8 cellular contexts compared by ENCODE assay signal in genomic region chrX:129925305-129926092, GRCh38. TPM values are rescaled to one million over a fixed set of nuclear protein-coding genes. Genes with fewer than 3 reads are reported as not detected.
A peak's percentile ranks its signal among the peaks of the same experiment; 100 is the strongest.
DNase-seq lines count a peak whose midpoint lies in the region; ATAC-seq, FAIRE-seq and TF ChIP-seq lines count a peak whose summit lies in the region.

No MANE protein-coding gene starts in this region.

- no peaks in the 10 kb centered on the region for H3K79me2 ChIP-seq in GM12878 (ENCODE audit: control insufficient read depth, insufficient read depth, low read length)

- in situ Hi-C loops in GM12878 (cut with MboI) = loop anchor here (5.0 kb wide), 1 partner anchor 142 kb away; no protein-coding TSS in a partner anchor

- H3K27me3 ChIP-seq in GM12878 (replicated peaks in 1 of 2; ENCODE audit: control insufficient read depth in 2 of 2, insufficient read depth in 2 of 2, low read length in 1 of 2) = no peaks in the 10 kb centered on the region

- no peaks in the 10 kb centered on the region for H3K4me1 ChIP-seq in GM12878 (ENCODE audit: control insufficient read depth, insufficient read depth, low read length)

- no peak for TF ChIP-seq EP300 in GM12878 (IDR thresholded peaks at IDR 0.05; ENCODE audit: borderline replicate concordance in 1 of 2, control insufficient read depth in 1 of 2, low read depth in 2 of 2, low read length in 2 of 2)

- no peak overlapping the region for H3K27ac ChIP-seq in GM12878 (ENCODE audit: control insufficient read depth, insufficient read depth)

- DNase-seq in AG08396 (ENCODE audit: low spot score) = peak; percentile 63
- no peak for DNase-seq in GM18507 (ENCODE audit: extremely low spot score, insufficient read length, low read depth)
- DNase-seq in NCI-H1048 (lab: John Stamatoyannopoulos, UW) = peak; percentile 0
- no peak for DNase-seq in GM12878 (ENCODE audit: low read depth, low spot score)
- peak; percentile 75 for DNase-seq in iPS-NIHi7 (ENCODE audit: extremely low spot score)
- peak; percentile 39 to 76 (median 43) for DNase-seq in stimulated activated CD4-positive, alpha-beta T cell treated with anti-CD3 and anti-CD28 coated beads, Interleukin-12 subunit alpha, Interleukin-12 subunit beta, amount 100 ng/mL, for 48 hours (ENCODE audit: low read depth in 2 of 3, low spot score in 1 of 3)

- H2AFZ ChIP-seq in GM12878 (ENCODE audit: control insufficient read depth, low read depth, low read length) = no peak overlapping the region

- intact Hi-C loops in GM12878 (cut with micrococcal nuclease; ENCODE audit: unreplicated experiment) = loop anchor here (1.0 to 5.0 kb wide), 4 partner anchors 103 to 267 kb away; no protein-coding TSS in a partner anchor

- TF ChIP-seq RAD21 in GM12878 (IDR thresholded peaks at IDR 0.05; ENCODE audit: insufficient read depth, low read depth, low read length) = peak; percentile 70

- peak; percentile 93 for ATAC-seq in GM12878
- ATAC-seq in HG03196 (IDR thresholded peaks at IDR 0.05; ENCODE audit: unreplicated experiment) = no peak

- POLR2A ChIA-PET in GM12878 (lab: Charles Lee) = interaction anchor here (1.0 kb wide), 2 partner anchors 36 to 98 kb away, joined by 3 read pairs; no protein-coding TSS in a partner anchor

- H3K4me2 ChIP-seq in GM12878 (ENCODE audit: control insufficient read depth, insufficient read depth) = no peak overlapping the region

- H3K4me3 ChIP-seq in GM12878 = no peak overlapping the region

- FAIRE-seq in GM18507 (lab: Jason Lieb, UNC) = peak; percentile 80
- peak; percentile 80 for FAIRE-seq in TTC549 (lab: Jason Lieb, UNC)
- peak; percentile 44 for FAIRE-seq in GM12878 (lab: Jason Lieb, UNC)

- CTCF ChIA-PET in GM12878 (lab: Yijun Ruan, JAX) = interaction anchor here (0.7 to 7.2 kb wide), 45 partner anchors 9 to 990 kb away, joined by 3 to 163 read pairs (median 5); partner anchors contain the start of gene UTP14A

- no peak overlapping the region for H3K9ac ChIP-seq in GM12878 (ENCODE audit: control insufficient read depth, insufficient read depth, low read length)

- H4K20me1 ChIP-seq in GM12878 (ENCODE audit: control insufficient read depth, insufficient read depth) = no peaks in the 10 kb centered on the region

- H3K9me3 ChIP-seq in GM12878 (replicated peaks; ENCODE audit: control insufficient read depth, insufficient read depth, low read length) = no peaks in the 10 kb centered on the region

- WGBS in GM12878 (ENCODE audit: insufficient coverage, insufficient replicate concordance, low lambda C conversion rate, missing lambda C conversion rate) = 27% methylated on average over 15 of the region's 15 CpGs

- no TSS peak for BruUV-seq in GM12878 (replicated peaks; lab: Mats Ljungman, UMichigan)

- RAD21 ChIA-PET in GM12878 (lab: Charles Lee; ENCODE audit: unreplicated experiment) = interaction anchor here (0.8 to 3.1 kb wide), 11 partner anchors 99 to 324 kb away, joined by 3 to 42 read pairs (median 4); no protein-coding TSS in a partner anchor

- peaks cover 0 to 4% of the 10 kb centered on the region in 2 experiments; a peak in 2 of 4 replicates for H3K36me3 ChIP-seq in GM12878 (ENCODE audit: control insufficient read depth in 2 of 2, insufficient read depth in 2 of 2, low read length in 1 of 2)

- SMC1A ChIA-PET in GM12878 (lab: Charles Lee; ENCODE audit: uncharacterized antibody, unreplicated experiment) = interaction anchor here (0.7 to 3.7 kb wide), 10 partner anchors 8 to 169 kb away, joined by 3 to 71 read pairs (median 4); partner anchors contain the start of gene UTP14A

- TF ChIP-seq POLR2A in GM12878 (IDR thresholded peaks at IDR 0.05; ENCODE audit: low read depth, low read length) = no peak

- peak; percentile 57 to 73 (median 73); a peak in 5 of 6 replicates for TF ChIP-seq CTCF in GM12878 (IDR thresholded peaks at IDR 0.05 in 2 of 3, conservative IDR thresholded peaks at IDR 0.05 in 1 of 3; ENCODE audit: control insufficient read depth in 2 of 3, extremely low read depth in 1 of 3, insufficient read depth in 1 of 3, low read depth in 3 of 3, low read length in 3 of 3)

TF ChIP-seq in GM12878, 131 proteins besides CTCF, POLR2A, EP300 and RAD21:
- TF ChIP-seq ATF7 (IDR thresholded peaks at IDR 0.05; ENCODE audit: low read depth) (peak; percentile 41; the same call in 1 of the 2 replicates), YY1 (IDR thresholded peaks at IDR 0.05; ENCODE audit: low read depth, low read length) (peak; percentile 27; the same call in 1 of the 2 replicates), RELA (IDR thresholded peaks at IDR 0.05; ENCODE audit: borderline replicate concordance, partially characterized antibody) (no peak), SMC3 (IDR thresholded peaks at IDR 0.05; ENCODE audit: borderline replicate concordance, low read length) (peak; percentile 53), IRF3 (IDR thresholded peaks at IDR 0.05) (no peak), MTA2 (IDR thresholded peaks at IDR 0.05; ENCODE audit: low read depth) (no peak), SPI1 (IDR thresholded peaks at IDR 0.05; ENCODE audit: borderline replicate concordance, insufficient read depth, low read depth, low read length) (0 out of 2 replicates have a peak, but pooled peaks have one; percentile 8)
- TF ChIP-seq, protein P1, sequence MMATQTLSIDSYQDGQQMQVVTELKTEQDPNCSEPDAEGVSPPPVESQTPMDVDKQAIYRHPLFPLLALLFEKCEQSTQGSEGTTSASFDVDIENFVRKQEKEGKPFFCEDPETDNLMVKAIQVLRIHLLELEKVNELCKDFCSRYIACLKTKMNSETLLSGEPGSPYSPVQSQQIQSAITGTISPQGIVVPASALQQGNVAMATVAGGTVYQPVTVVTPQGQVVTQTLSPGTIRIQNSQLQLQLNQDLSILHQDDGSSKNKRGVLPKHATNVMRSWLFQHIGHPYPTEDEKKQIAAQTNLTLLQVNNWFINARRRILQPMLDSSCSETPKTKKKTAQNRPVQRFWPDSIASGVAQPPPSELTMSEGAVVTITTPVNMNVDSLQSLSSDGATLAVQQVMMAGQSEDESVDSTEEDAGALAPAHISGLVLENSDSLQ (IDR thresholded peaks at IDR 0.05) = 0 out of 2 replicates have a peak, but pooled peaks have one; percentile 7

RNA-seq across cellular contexts. Expression of gene UTP14A, which starts 19.5 kb away (rescaled TPM):
- 13.8 and 16.3 TPM in 2 replicates for total RNA-seq in GM12878 (2013; cell fraction: nucleolus; rRNA removed)
- total RNA-seq in GM12878 (2014; rRNA removed) (25.9 and 28.4 TPM in 2 replicates), GM12878 (2014; rRNA removed; fragmentation: Illumina TruSeq; extraction: Trizol) (44.7 and 46.7 TPM in 2 replicates), GM12878 (2021) (31.5 and 32.5 TPM in 2 replicates)
- polyA plus RNA-seq in GM12878 (2011; ENCODE audit: low read depth) = 15.4 TPM
- polyA plus RNA-seq in GM12878 (2011; rRNA removed) (23.2 and 29.7 TPM in 2 replicates), GM12878 (2014; fragmentation: Illumina TruSeq; extraction: Trizol) (45.6 and 49.8 TPM in 2 replicates), GM12878 (2014; fragmentation: Nextera tagmentation; extraction: Ambion mirVana) (10 to 100 TPM; 16.9 to 25.4 TPM), GM12878 (2014; rRNA removed) (26.4 and 30.4 TPM in 2 replicates), GM12878 (2016; fragmentation: Nextera tagmentation; extraction: Ambion mirVana) (10 to 100 TPM; 32.5 to 32.8 TPM)
- polyA plus RNA-seq in GM12878 (2011; cell fraction: cytosol; rRNA removed) = 12.5 and 13.6 TPM in 2 replicates
- polyA plus RNA-seq in GM12878 (2011; cell fraction: nucleus; rRNA removed) = 13.5 and 20.6 TPM in 2 replicates
- 15.7 and 21.1 TPM in 2 replicates for polyA plus RNA-seq in GM12878 (2012)
- 11.1 and 15.4 TPM in 2 replicates for polyA minus RNA-seq in GM12878 (2011; rRNA and poly(A)+ RNA removed)
- 8.2 and 8.3 TPM in 2 replicates for polyA minus RNA-seq in GM12878 (2011; cell fraction: cytosol; rRNA and poly(A)+ RNA removed)
- polyA minus RNA-seq in GM12878 (2011; cell fraction: nucleus; rRNA and poly(A)+ RNA removed) = 2.2 and 5.6 TPM in 2 replicates

RNA-seq across cellular contexts. Expression of gene BCORL1, which starts 56.9 kb away (rescaled TPM):
- total RNA-seq in GM12878 (2013; cell fraction: nucleolus; rRNA removed) = 4.6 and 5.5 TPM in 2 replicates
- 0.51 and 0.76 TPM in 2 replicates for total RNA-seq in GM12878 (2014; rRNA removed)
- 0.63 and 0.64 TPM in 2 replicates for total RNA-seq in GM12878 (2014; rRNA removed; fragmentation: Illumina TruSeq; extraction: Trizol)
- 6.1 and 7.2 TPM in 2 replicates for total RNA-seq in GM12878 (2021)
- polyA plus RNA-seq in GM12878 (2011; ENCODE audit: low read depth) = 0.55 TPM
- 0.14 and 0.27 TPM in 2 replicates for polyA plus RNA-seq in GM12878 (2011; rRNA removed)
- 0.33 and 0.63 TPM in 2 replicates for polyA plus RNA-seq in GM12878 (2011; cell fraction: cytosol; rRNA removed)
- polyA plus RNA-seq in GM12878 (2011; cell fraction: nucleus; rRNA removed) = 1.5 and 1.6 TPM in 2 replicates
- 1.9 and 2.3 TPM in 2 replicates for polyA plus RNA-seq in GM12878 (2012)
- 2.3 and 2.9 TPM in 2 replicates for polyA plus RNA-seq in GM12878 (2014; fragmentation: Illumina TruSeq; extraction: Trizol)
- polyA plus RNA-seq in GM12878 (2014; fragmentation: Nextera tagmentation; extraction: Ambion mirVana) = under 1 TPM; 0.16 to 0.22 TPM
- polyA plus RNA-seq in GM12878 (2014; rRNA removed) = 1.3 and 1.6 TPM in 2 replicates
- polyA plus RNA-seq in GM12878 (2016; fragmentation: Nextera tagmentation; extraction: Ambion mirVana) = 1 to 10 TPM; 1.4 to 1.7 TPM
- polyA minus RNA-seq in GM12878 (2011; rRNA and poly(A)+ RNA removed) = 0.51 and 1.1 TPM in 2 replicates
- 1.0 and 1.6 TPM in 2 replicates for polyA minus RNA-seq in GM12878 (2011; cell fraction: cytosol; rRNA and poly(A)+ RNA removed)
- polyA minus RNA-seq in GM12878 (2011; cell fraction: nucleus; rRNA and poly(A)+ RNA removed) = 0.85 and 1.4 TPM in 2 replicates

Comparison
In these comparisons a context has a peak if more than half of its experiments do, and no peak if none do; other contexts are left out.
1. DNase-seq: peak in AG08396 (single experiment), NCI-H1048 (single experiment), iPS-NIHi7 (single experiment) and stimulated activated CD4-positive, alpha-beta T cell treated with anti-CD3 and anti-CD28 coated beads, Interleukin-12 subunit alpha, Interleukin-12 subunit beta, amount 100 ng/mL, for 48 hours (3 of 3); none in GM18507 (single experiment) and GM12878 (single experiment).